5 cellular contexts compared by ENCODE assay signal in the genomic region with DNA sequence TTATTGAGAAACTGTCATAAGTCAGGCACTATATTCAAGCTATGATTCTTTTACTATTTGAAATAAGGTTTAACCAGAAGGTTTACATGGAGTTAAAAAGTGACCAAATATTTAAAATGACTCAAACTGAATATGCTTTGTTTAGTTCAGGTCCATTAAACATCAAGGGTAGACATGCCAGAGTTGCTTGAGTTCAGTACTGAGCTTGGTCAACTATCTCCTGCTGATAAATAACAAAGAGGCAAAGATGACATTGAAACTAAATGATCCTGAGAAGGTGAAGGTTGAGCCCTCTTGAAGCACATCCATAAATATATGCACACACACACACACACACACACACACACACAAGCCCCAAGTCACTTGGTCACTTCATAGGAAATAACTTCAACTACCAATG.
A peak's percentile ranks its signal among the peaks of the same experiment; 100 is the strongest.
DNase-seq lines count a peak whose midpoint lies in the region; FAIRE-seq and TF ChIP-seq lines count a peak whose summit lies in the region.
"Not testable (repeated sequence)": the region's sequence is repeated elsewhere in the genome, so short reads cannot be mapped to it uniquely, and the experiment has no call there.

No MANE protein-coding gene starts in this region.

- H3K27me3 ChIP-seq in osteoblast (ENCODE audit: insufficient read depth, low read length), result not testable (repeated sequence)

- peak; percentile 60 for DNase-seq in Caki2 (ENCODE audit: low read depth)
- peak; percentile 58 for DNase-seq in RCC 7860 (ENCODE audit: low spot score)
- peak; percentile 26 for DNase-seq in glomerular visceral epithelial cell (ENCODE audit: extremely low spot score)
- peak; percentile 64 for DNase-seq in kidney glomerular epithelial cell (lab: John Stamatoyannopoulos, UW)
- not testable (repeated sequence) for DNase-seq in osteoblast (ENCODE audit: insufficient read length, low spot score, missing footprints)

- in situ Hi-C loops in Caki2 (cut with HindIII; ENCODE audit: low pct_unique_long_range_greater_than_20kb, low sequenced_read_pairs), result not testable (repeated sequence)

- not testable (repeated sequence) for TF ChIP-seq CTCF in osteoblast (IDR thresholded peaks at IDR 0.05; ENCODE audit: extremely low read depth, low read depth, low read length)

- not testable (repeated sequence) for H3K4me3 ChIP-seq in osteoblast (ENCODE audit: insufficient read depth, low read length)

- not testable (repeated sequence) for H3K4me2 ChIP-seq in osteoblast (ENCODE audit: insufficient read depth, low read length)

- H3K79me2 ChIP-seq in osteoblast (ENCODE audit: insufficient read depth, low read length), result not testable (repeated sequence)

- not testable (repeated sequence) for H4K20me1 ChIP-seq in osteoblast (ENCODE audit: insufficient read depth, low read length)

- H3K36me3 ChIP-seq in osteoblast (ENCODE audit: insufficient read depth, low read length), result not testable (repeated sequence)

- peak overlapping the region; percentile 0 for H2AFZ ChIP-seq in osteoblast (ENCODE audit: low read length)

- peak; percentile 95 for FAIRE-seq in RCC 7860 (lab: Jason Lieb, UNC)

- not testable (repeated sequence) for H3K4me1 ChIP-seq in osteoblast (ENCODE audit: insufficient read depth, low read length)

- not testable (repeated sequence) for H3K27ac ChIP-seq in osteoblast (ENCODE audit: low read depth, low read length)

- not testable (repeated sequence) for H3K9me3 ChIP-seq in osteoblast (ENCODE audit: low read depth, low read length)
